ENCODE assay signal across 14 cellular contexts in the genomic region with DNA sequence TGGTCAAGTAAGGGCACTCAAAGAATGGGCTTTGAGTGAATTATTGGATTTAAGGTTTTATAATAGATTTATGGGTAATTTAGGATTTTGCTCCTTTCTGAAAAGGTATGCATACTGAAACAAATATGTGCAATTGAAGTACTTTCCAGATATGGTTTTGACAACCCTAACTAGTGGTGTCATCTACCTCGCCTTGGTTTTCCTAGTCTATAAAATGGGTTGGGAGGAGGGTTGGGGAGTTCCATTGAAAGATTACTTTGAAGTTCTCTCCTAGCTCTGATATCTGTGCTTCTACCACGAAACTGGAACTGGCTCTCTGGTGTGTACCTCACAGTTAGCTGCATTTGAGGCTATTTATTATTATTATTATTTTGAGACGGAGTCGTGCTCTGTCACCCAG. TPM values are rescaled to one million over a fixed set of nuclear protein-coding genes. Genes with fewer than 3 reads are reported as not detected.
DNase-seq lines count a peak whose midpoint lies in the region; ATAC-seq and TF ChIP-seq lines count a peak whose summit lies in the region.
"Had no signal": no experiment of that assay in that cellular context is flagged by ENCODE, and none has a peak within 500 bp of the region (broad histone marks: within the 10 kb centered on the region; RNA-seq: fewer than 3 reads in every experiment).

No MANE protein-coding gene starts in this region.

- peaks cover 41 to 73% of the 10 kb centered on the region in 2 donors for H3K27me3 Mint-ChIP-seq in CD8-positive, alpha-beta memory T cell
- peaks cover 41% of the 10 kb centered on the region in 2 donors for H3K27me3 Mint-ChIP-seq in stimulated activated naive B cell treated with anti-CD40 and anti-IgM and Interleukin-4, amounts not matched to agents 10 μg/mL and 1 μg/mL and 100 μg/mL, for 72 hours

- peak overlapping the region; percentile 68; the same call in 1 of the 2 replicates for H3K4me2 ChIP-seq in OCI-LY7 (ENCODE audit: low read length)
- peak overlapping the region; percentile 92 for H3K4me2 ChIP-seq in neural cell (ENCODE audit: low read length)

- H3K9ac ChIP-seq in neural cell (ENCODE audit: low read length) = peak overlapping the region; percentile 95

- CTCF ChIA-PET in CD8-positive, alpha-beta memory T cell (lab: Charles Lee) = no interaction called here
- CTCF ChIA-PET in OCI-LY7 (lab: Charles Lee; ENCODE audit: unreplicated experiment) = interaction anchor here (0.5 kb wide), 1 partner anchor 94 kb away, joined by 3 read pairs; no protein-coding TSS in a partner anchor

- no peaks in the 10 kb centered on the region for H3F3A ChIP-seq in neural cell (ENCODE audit: insufficient read depth, low read length, poor library complexity, severe bottlenecking)

- no peak for TF ChIP-seq CTCF in OCI-LY7 (conservative IDR thresholded peaks at IDR 0.05; ENCODE audit: low read length)
- TF ChIP-seq CTCF in dorsolateral prefrontal cortex (IDR thresholded peaks at IDR 0.05 in 54 of 56, conservative IDR thresholded peaks at IDR 0.05 in 2 of 56; ENCODE audit: low read depth in 1 of 56, partially characterized antibody in 56 of 56) = no peak
- no peak for TF ChIP-seq CTCF in neural cell (IDR thresholded peaks at IDR 0.05; ENCODE audit: poor library complexity, severe bottlenecking)

- POLR2A ChIA-PET in CD8-positive, alpha-beta memory T cell (lab: Charles Lee) = no interaction called here
- POLR2A ChIA-PET in OCI-LY7 (lab: Charles Lee) = interaction anchor here (1.1 kb wide), 1 partner anchor 10 kb away, joined by 4 read pairs; no protein-coding TSS in a partner anchor

- no peaks in the 10 kb centered on the region for H3K36me3 ChIP-seq in CD8-positive, alpha-beta memory T cell (ENCODE audit: insufficient read depth, low read length)
- no peaks in the 10 kb centered on the region for H3K36me3 ChIP-seq in OCI-LY7 (ENCODE audit: insufficient read depth, low read length)
- H3K36me3 ChIP-seq in neural cell (ENCODE audit: insufficient read depth, low read length) = no peaks in the 10 kb centered on the region
- H3K36me3 ChIP-seq: left ventricle myocardium inferior had no signal

- H3K4me3 ChIP-seq in CD8-positive, alpha-beta memory T cell (ENCODE audit: low read length) = no peak overlapping the region
- H3K4me3 ChIP-seq in OCI-LY7 (ENCODE audit: low read depth, low read length, poor library complexity, severe bottlenecking) (no peak overlapping the region), dorsolateral prefrontal cortex (peak overlapping the region in 49 of 59 donors; percentile 51 to 77 (median 68)), neural cell (ENCODE audit: low read length) (peak overlapping the region; percentile 81)

- H3K27ac Mint-ChIP-seq in CD8-positive, alpha-beta memory T cell = no peak overlapping the region
- no peak overlapping the region for H3K27ac Mint-ChIP-seq in stimulated activated naive B cell treated with anti-CD40 and anti-IgM and Interleukin-4, amounts not matched to agents 10 μg/mL and 1 μg/mL and 100 μg/mL, for 72 hours
- H3K27ac Mint-ChIP-seq: activated CD8-positive, alpha-beta T cell treated with anti-CD3 and anti-CD28 coated beads for 36 hours had no signal

- H2AFZ ChIP-seq in OCI-LY7 (ENCODE audit: low read length) (no peak overlapping the region), neural cell (ENCODE audit: low read depth, low read length) (peak overlapping the region; percentile 94)

- no peak for TF ChIP-seq RAD21 in neural cell (conservative IDR thresholded peaks at IDR 0.05)

- peaks cover 7% of the 10 kb centered on the region for H3K4me1 ChIP-seq in CD8-positive, alpha-beta memory T cell (ENCODE audit: insufficient read depth, low read length)
- H3K4me1 ChIP-seq in OCI-LY7 (ENCODE audit: insufficient read depth, low read length, poor library complexity, severe bottlenecking) = peaks cover 35% of the 10 kb centered on the region

- DNase-seq in CD8-positive, alpha-beta memory T cell = no peak
- DNase-seq in OCI-LY7 (ENCODE audit: low spot score) = no peak
- no peak for DNase-seq in dorsolateral prefrontal cortex
- no peak for DNase-seq in stimulated activated naive B cell treated with anti-CD40 and anti-IgM and Interleukin-4, amounts not matched to agents 10 μg/mL and 1 μg/mL and 100 μg/mL, for 72 hours
- no peak for DNase-seq in SHP77 treated with DMSO at 0.1 percent for 48 hours (lab: John Stamatoyannopoulos, UW)
- DNase-seq: activated CD8-positive, alpha-beta T cell treated with anti-CD3 and anti-CD28 coated beads for 36 hours; activated naive CD4-positive, alpha-beta T cell treated with Interleukin-2 at 50 U/mL for 16 hours; COR-L47; DND-41; left ventricle myocardium inferior had no signal

- peaks cover 0 to 2% (median 0%) of the 10 kb centered on the region in 5 donors for H3K9me3 Mint-ChIP-seq in CD8-positive, alpha-beta memory T cell
- no peaks in the 10 kb centered on the region for H3K9me3 Mint-ChIP-seq in stimulated activated naive B cell treated with anti-CD40 and anti-IgM and Interleukin-4, amounts not matched to agents 10 μg/mL and 1 μg/mL and 100 μg/mL, for 72 hours
- H3K9me3 Mint-ChIP-seq: activated CD8-positive, alpha-beta T cell treated with anti-CD3 and anti-CD28 coated beads for 36 hours had no signal

- no peaks in the 10 kb centered on the region for H3K9me3 ChIP-seq in CD8-positive, alpha-beta memory T cell (ENCODE audit: low read length)
- H3K9me3 ChIP-seq in OCI-LY7 (ENCODE audit: low read length) (no peaks in the 10 kb centered on the region), neural cell (ENCODE audit: low read length) (no peaks in the 10 kb centered on the region)
- H3K9me3 ChIP-seq: HAP-1, left ventricle myocardium inferior had no signal

- H3K79me2 ChIP-seq in OCI-LY7 (ENCODE audit: insufficient read depth, low read depth, low read length) = no peaks in the 10 kb centered on the region
- H3K79me2 ChIP-seq in neural cell (replicated peaks; ENCODE audit: insufficient read depth, low read length) = peaks cover 37% of the 10 kb centered on the region

- H3K27ac ChIP-seq in CD8-positive, alpha-beta memory T cell (ENCODE audit: low read depth, low read length) = no peak overlapping the region
- H3K27ac ChIP-seq in OCI-LY7 (ENCODE audit: low read depth, low read length, poor library complexity, severe bottlenecking) (no peak overlapping the region), dorsolateral prefrontal cortex (peak overlapping the region in 56 of 59 donors; percentile 18 to 95 (median 86)), neural cell (ENCODE audit: low read length) (peak overlapping the region; percentile 92)
- H3K27ac ChIP-seq: left ventricle myocardium inferior had no signal

- peaks cover 35% of the 10 kb centered on the region for H3K27me3 ChIP-seq in CD8-positive, alpha-beta memory T cell (ENCODE audit: insufficient read depth, low read length, poor library complexity, severe bottlenecking)
- H3K27me3 ChIP-seq in dorsolateral prefrontal cortex (no peaks in the 10 kb centered on the region), neural cell (ENCODE audit: insufficient read depth, low read depth, low read length) (no peaks in the 10 kb centered on the region)

- intact Hi-C loops in OCI-LY7 (cut with micrococcal nuclease; ENCODE audit: unreplicated experiment) = no loop called here
- intact Hi-C loops in dorsolateral prefrontal cortex (cut with DNase I) = no loop called here

- ATAC-seq in HG02610 (IDR thresholded peaks at IDR 0.05; ENCODE audit: unreplicated experiment) = no peak
- ATAC-seq in stimulated activated naive B cell treated with anti-CD40 and anti-IgM and Interleukin-4, amounts not matched to agents 10 μg/mL and 1 μg/mL and 100 μg/mL, for 72 hours (replicated peaks) = no peak
- ATAC-seq: activated CD8-positive, alpha-beta T cell treated with anti-CD3 and anti-CD28 coated beads for 36 hours; SK-N-SH treated with all-trans-retinoic acid at 6 μM for 48 hours had no signal

- H4K20me1 ChIP-seq in OCI-LY7 (ENCODE audit: insufficient read depth, low read length) (no peaks in the 10 kb centered on the region), neural cell (ENCODE audit: insufficient read depth) (peaks cover 5% of the 10 kb centered on the region)

- BruUV-seq in OCI-LY7 (replicated peaks; lab: Mats Ljungman, UMichigan) = no TSS peak

- H3K9me2 ChIP-seq in OCI-LY7 (ENCODE audit: insufficient read depth, low read length) (no peaks in the 10 kb centered on the region), neural cell (ENCODE audit: insufficient read depth, low read length) (no peaks in the 10 kb centered on the region)

- no peak for TF ChIP-seq EP300 in neural cell (conservative IDR thresholded peaks at IDR 0.05; ENCODE audit: poor library complexity, severe bottlenecking)

- H3K36me3 Mint-ChIP-seq in CD8-positive, alpha-beta memory T cell = no peaks in the 10 kb centered on the region
- peaks cover 1 to 3% of the 10 kb centered on the region in 2 donors for H3K36me3 Mint-ChIP-seq in stimulated activated naive B cell treated with anti-CD40 and anti-IgM and Interleukin-4, amounts not matched to agents 10 μg/mL and 1 μg/mL and 100 μg/mL, for 72 hours

- H3K4me1 Mint-ChIP-seq in CD8-positive, alpha-beta memory T cell = peaks cover 15 to 20% (median 16%) of the 10 kb centered on the region in 3 donors
- H3K4me1 Mint-ChIP-seq in stimulated activated naive B cell treated with anti-CD40 and anti-IgM and Interleukin-4, amounts not matched to agents 10 μg/mL and 1 μg/mL and 100 μg/mL, for 72 hours = peaks cover 18 to 28% of the 10 kb centered on the region in 2 donors

- peak overlapping the region in 6 of 7 donors; percentile 75 to 93 (median 87) for H3K4me3 Mint-ChIP-seq in CD8-positive, alpha-beta memory T cell
- no peak overlapping the region for H3K4me3 Mint-ChIP-seq in stimulated activated naive B cell treated with anti-CD40 and anti-IgM and Interleukin-4, amounts not matched to agents 10 μg/mL and 1 μg/mL and 100 μg/mL, for 72 hours

TF ChIP-seq in neural cell, 6 proteins besides CTCF, POLR2A, EP300 and RAD21 (continues in another document):
- no peak for TF ChIP-seq SMC3 (conservative IDR thresholded peaks at IDR 0.05; ENCODE audit: poor library complexity)

RNA-seq across cellular contexts. Expression of gene SPTBN2, which starts 0.4 kb away (rescaled TPM):
- total RNA-seq in CD8-positive, alpha-beta memory T cell = under 1 TPM; 0.81 to 0.84 TPM
- polyA plus RNA-seq in CD8-positive, alpha-beta memory T cell = not detected
- 22.7 and 25.2 TPM in 2 replicates for total RNA-seq in OCI-LY7 (2014; rRNA removed; shearing (Covaris generic))
- total RNA-seq in OCI-LY7 (2022) (13.0 and 16.2 TPM in 2 replicates), dorsolateral prefrontal cortex (100 to 1,000 TPM in 119 of 120 experiments, 10 to 100 TPM in 1; 79.3 to 370 (median 252) TPM)
- polyA plus RNA-seq in neural cell = 159 and 219 TPM in 2 replicates
- polyA minus RNA-seq in neural cell = 303 and 334 TPM in 2 replicates

RNA-seq across cellular contexts. Expression of gene RBM4B, which starts 51.8 kb away (rescaled TPM):
- total RNA-seq in CD8-positive, alpha-beta memory T cell = 10 to 100 TPM; 19.5 to 20.0 TPM
- polyA plus RNA-seq in CD8-positive, alpha-beta memory T cell = 13.1 TPM
- total RNA-seq in OCI-LY7 (2014; rRNA removed; shearing (Covaris generic)) = 29.1 and 40.0 TPM in 2 replicates
- 38.3 and 39.4 TPM in 2 replicates for total RNA-seq in OCI-LY7 (2022)
- total RNA-seq in dorsolateral prefrontal cortex = 10 to 100 TPM; 17.3 to 45.2 (median 30.7) TPM
- polyA plus RNA-seq in neural cell = 197 and 212 TPM in 2 replicates
- 138 and 152 TPM in 2 replicates for polyA minus RNA-seq in neural cell

Comparison
In these comparisons a context has a peak if more than half of its experiments do, and no peak if none do; other contexts are left out.
1. H3K27ac ChIP-seq: peak in dorsolateral prefrontal cortex (56 of 59) and neural cell (single experiment); none in CD8-positive, alpha-beta memory T cell (single experiment) and OCI-LY7 (single experiment).
2. H3K4me3 ChIP-seq: peak in dorsolateral prefrontal cortex (49 of 59) and neural cell (single experiment); none in CD8-positive, alpha-beta memory T cell (single experiment) and OCI-LY7 (single experiment).
3. H3K4me3 Mint-ChIP-seq: peak in CD8-positive, alpha-beta memory T cell (6 of 7); none in stimulated activated naive B cell treated with anti-CD40 and anti-IgM and Interleukin-4, amounts not matched to agents 10 μg/mL and 1 μg/mL and 100 μg/mL, for 72 hours (0 of 2).
4. RNA of gene SPTBN2, which starts 0.4 kb away (total RNA-seq): 79.3 to 370 TPM in dorsolateral prefrontal cortex and 13.0 to 25.2 TPM in OCI-LY7; 0.81 to 0.84 TPM in CD8-positive, alpha-beta memory T cell; every median in the first group is over 4 times any median in the second.